ENCODE assay signal across 18 cellular contexts in the genomic region with DNA sequence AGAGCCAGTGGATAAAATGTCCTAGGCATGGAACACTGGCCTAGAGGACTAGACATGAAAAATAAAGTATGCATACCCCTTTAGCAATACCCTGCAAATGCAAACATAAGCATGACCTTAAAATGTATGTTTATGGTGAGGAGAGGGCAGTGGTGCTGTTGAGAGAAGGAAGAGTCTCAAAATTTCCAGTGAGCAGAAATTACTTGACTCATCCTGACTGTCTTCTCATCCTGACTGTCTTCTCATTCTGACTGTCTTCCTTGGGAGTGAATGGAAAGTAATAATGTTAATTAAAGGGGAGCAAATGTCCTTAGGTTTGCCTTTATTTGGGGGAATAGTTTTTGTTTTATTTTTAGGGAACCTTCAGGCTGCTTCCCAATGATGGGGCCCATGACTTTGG.
"Had no signal": no experiment of that assay in that cellular context is flagged by ENCODE, and none has a peak within 500 bp of the region (broad histone marks: within the 10 kb centered on the region; RNA-seq: fewer than 3 reads in every experiment).

No MANE protein-coding gene starts in this region.

- H3K27ac ChIP-seq: pancreas, prostate gland had no signal

- DNase-seq: activated CD4-positive, alpha-beta T cell treated with anti-CD3 and anti-CD28 coated beads for 1 hour; activated CD4-positive, alpha-beta T cell treated with anti-CD3 and anti-CD28 coated beads, Interleukin-2, amount 50 U/mL, for 1 hour; activated effector memory CD4-positive, alpha-beta T cell treated with anti-CD3 and anti-CD28 coated beads, Interleukin-2, amount 50 U/mL, for 16 hours; activated T-cell treated with anti-CD3 and anti-CD28 coated beads for 4 hours; anterior cingulate cortex; effector memory CD4-positive, alpha-beta T cell; heart left ventricle; naive thymus-derived CD8-positive, alpha-beta T cell; nucleus accumbens; pancreas; stimulated activated CD4-positive, alpha-beta T cell treated with anti-CD3 and anti-CD28 coated beads, Interleukin-1b, Interleukin-23, amount 100 ng/mL, for 48 hours; stimulated activated CD4-positive, alpha-beta T cell treated with anti-CD3 and anti-CD28 coated beads, Interleukin-4, amount 100 ng/mL, for 4 hours; stimulated activated CD8-positive, alpha-beta memory T cell treated with anti-CD3 and anti-CD28 coated beads, Interleukin-4, amount 100 ng/mL, for 48 hours; stimulated activated naive CD8-positive, alpha-beta T cell treated with anti-CD3 and anti-CD28 coated beads, Interleukin-15, amount 100 ng/mL, for 72 hours; T-helper 2 cell; thyroid gland had no signal

- H3K4me3 ChIP-seq: heart left ventricle, pancreas, prostate gland, smooth muscle cell, thyroid gland had no signal

- H3K4me2 ChIP-seq: smooth muscle cell had no signal

- H3K36me3 ChIP-seq: heart left ventricle, pancreas, prostate gland, thyroid gland had no signal

- H3K4me1 ChIP-seq: pancreas, prostate gland had no signal

- H3K9me3 ChIP-seq: heart left ventricle, pancreas, prostate gland, thyroid gland had no signal

- H3K27me3 ChIP-seq: heart left ventricle, pancreas, thyroid gland had no signal
